ENCODE assay signal across 1 cellular context in genomic region chr5:138790684-138791083, GRCh38.
TF ChIP-seq lines count a peak whose summit lies in the region.

No MANE protein-coding gene starts in this region.

TF ChIP-seq in IMR-90, 13 proteins besides CTCF, POLR2A, EP300 and RAD21:
- TF ChIP-seq FOS (IDR thresholded peaks at IDR 0.05; ENCODE audit: low read depth, low read length) (no peak), SMC3 (IDR thresholded peaks at IDR 0.05; ENCODE audit: low read depth, low read length) (no peak), USF2 (IDR thresholded peaks at IDR 0.05; ENCODE audit: low read depth, low read length) (no peak), MXI1 (IDR thresholded peaks at IDR 0.05; ENCODE audit: borderline replicate concordance, low read depth, low read length) (no peak), BHLHE40 (IDR thresholded peaks at IDR 0.05; ENCODE audit: low read depth, low read length) (no peak), CEBPB (IDR thresholded peaks at IDR 0.05; ENCODE audit: low read depth, low read length) (no peak), MAZ (IDR thresholded peaks at IDR 0.05; ENCODE audit: borderline replicate concordance, low read depth, low read length) (no peak), RCOR1 (IDR thresholded peaks at IDR 0.05; ENCODE audit: insufficient replicate concordance, low read length) (no peak), NFE2L2 (IDR thresholded peaks at IDR 0.05; ENCODE audit: low read depth, low read length) (no peak), RFX5 (IDR thresholded peaks at IDR 0.05; ENCODE audit: low read depth, low read length) (no peak), MAFK (IDR thresholded peaks at IDR 0.05; ENCODE audit: low read depth, low read length) (no peak), ELK1 (IDR thresholded peaks at IDR 0.05; ENCODE audit: borderline replicate concordance, low read depth, low read length) (no peak), CHD1 (IDR thresholded peaks at IDR 0.05; ENCODE audit: low read depth, low read length) (no peak)
